7 cellular contexts compared by ENCODE assay signal in the genomic region with DNA sequence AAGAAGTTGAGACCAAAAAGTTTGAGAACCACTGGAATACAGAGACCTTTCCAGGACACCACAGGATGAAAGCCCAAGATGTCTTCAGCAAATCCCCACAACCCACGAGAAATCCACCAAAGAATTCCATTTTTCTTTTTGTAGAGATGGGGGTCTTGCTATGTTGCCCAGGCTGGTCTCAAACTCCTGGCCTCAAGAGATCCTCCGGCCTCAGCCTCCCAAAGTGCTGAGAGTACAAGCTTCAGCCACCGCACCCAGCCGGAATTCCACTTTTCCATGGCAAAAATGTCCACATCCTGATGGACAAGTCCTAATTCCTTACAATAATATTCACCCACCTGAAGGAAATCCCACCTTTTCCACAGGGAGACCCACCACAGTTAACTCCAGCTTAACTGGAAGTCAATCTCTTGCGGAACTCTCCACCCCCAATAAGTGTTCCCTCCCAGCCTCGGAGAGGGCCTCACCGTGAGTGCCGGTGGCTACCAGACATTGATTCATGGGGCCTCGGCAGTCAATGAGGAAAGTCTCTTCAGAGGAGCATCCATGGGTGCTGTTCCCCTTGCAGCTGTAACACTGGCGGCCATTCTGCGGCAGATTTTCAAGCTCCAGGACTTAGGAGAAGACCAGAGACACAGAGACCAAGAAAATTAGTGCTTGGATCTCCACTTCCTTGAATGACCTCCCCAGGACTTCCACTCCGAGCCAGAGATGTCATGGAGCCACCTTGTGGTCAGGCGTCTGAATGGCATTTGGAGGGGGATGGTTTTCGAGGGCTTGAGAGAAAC. TPM values are rescaled to one million over a fixed set of nuclear protein-coding genes. Genes with fewer than 3 reads are reported as not detected.
DNase-seq lines count a peak whose midpoint lies in the region; ATAC-seq and TF ChIP-seq lines count a peak whose summit lies in the region.

No MANE protein-coding gene starts in this region.

- BruUV-seq in mammary epithelial cell (replicated peaks; lab: Mats Ljungman, UMichigan) = no TSS peak

- peak overlapping the region; percentile 53 for H2AFZ ChIP-seq in KMS-11 (ENCODE audit: low read depth)
- H2AFZ ChIP-seq in SK-N-SH (ENCODE audit: low read depth) = peak overlapping the region; percentile 63; the same call in 1 of the 2 replicates
- H2AFZ ChIP-seq in mammary epithelial cell (ENCODE audit: low read depth, low read length) = peak overlapping the region; percentile 36

- in situ Hi-C loops in mammary epithelial cell (cut with MboI; ENCODE audit: low sequenced_read_pairs in 2 of 2) = loop anchor here in 1 of 2 donors (10.0 kb wide), 1 partner anchor 207 kb away; no protein-coding TSS in a partner anchor

- peak overlapping the region; percentile 2; the same call in 1 of the 2 replicates for H3K4me2 ChIP-seq in KMS-11
- H3K4me2 ChIP-seq in SK-N-SH = no peak overlapping the region
- H3K4me2 ChIP-seq in mammary epithelial cell (ENCODE audit: insufficient read depth, low read depth, low read length) = no peak overlapping the region

- dilution Hi-C loops in mammary epithelial cell (cut with HindIII; ENCODE audit: low sequenced_read_pairs) = no loop called here

- intact Hi-C loops in mammary epithelial cell (cut with micrococcal nuclease) = loop anchor here (1.0 to 5.0 kb wide), 5 partner anchors 56 to 220 kb away; a partner anchor contains a TSS

- no peaks in the 10 kb centered on the region for H3K9me2 ChIP-seq in SK-N-SH

- no peaks in the 10 kb centered on the region for H3K9me3 ChIP-seq in SK-N-SH
- no peaks in the 10 kb centered on the region for H3K9me3 ChIP-seq in mammary epithelial cell (replicated peaks; ENCODE audit: insufficient read depth, low read length)

- peak; percentile 76 for TF ChIP-seq CTCF in KMS-11 (conservative IDR thresholded peaks at IDR 0.05; ENCODE audit: low read depth, low read length)
- peak; percentile 70 for TF ChIP-seq CTCF in SK-N-SH (IDR thresholded peaks at IDR 0.05)
- TF ChIP-seq CTCF in mammary epithelial cell (conservative IDR thresholded peaks at IDR 0.05 in 1 of 2, IDR thresholded peaks at IDR 0.05 in 1 of 2; ENCODE audit: extremely low read depth in 1 of 2, insufficient read depth in 1 of 2, low read depth in 1 of 2, low read length in 2 of 2) = peak; percentile 71 to 90
- TF ChIP-seq CTCF in kidney epithelial cell (IDR thresholded peaks at IDR 0.05; ENCODE audit: insufficient read depth, low read length, poor library complexity, severe bottlenecking) = peak; percentile 86

- no peak overlapping the region for H3K27ac ChIP-seq in KMS-11
- H3K27ac ChIP-seq in SK-N-SH (ENCODE audit: low read depth in 2 of 2, low read length in 1 of 2) = no peak overlapping the region; a peak in 1 of 4 replicates
- H3K27ac ChIP-seq in mammary epithelial cell (ENCODE audit: insufficient read depth, low read depth, low read length) = no peak overlapping the region

- H3K4me1 ChIP-seq in KMS-11 (ENCODE audit: low read depth, poor library complexity, severe bottlenecking) (no peaks in the 10 kb centered on the region), SK-N-SH (ENCODE audit: control insufficient read depth in 1 of 2, insufficient read depth in 2 of 2, low read depth in 1 of 2, low read length in 1 of 2) (no peaks in the 10 kb centered on the region), mammary epithelial cell (ENCODE audit: insufficient read depth, low read length) (no peaks in the 10 kb centered on the region)

- no peak overlapping the region for H3K4me3 ChIP-seq in KMS-11 (IDR thresholded peaks at IDR 0.05; ENCODE audit: insufficient read depth, low read depth, low read length)
- no peak overlapping the region; a peak in 1 of 4 replicates for H3K4me3 ChIP-seq in SK-N-SH (ENCODE audit: low read depth in 2 of 2, low read length in 1 of 2)
- no peak overlapping the region for H3K4me3 ChIP-seq in mammary epithelial cell (replicated peaks in 1 of 3; ENCODE audit: insufficient read depth in 1 of 3, low read depth in 2 of 3, low read length in 3 of 3)
- H3K4me3 ChIP-seq in kidney epithelial cell (ENCODE audit: low read depth, low read length) = no peak overlapping the region

- peaks cover 23% of the 10 kb centered on the region for H3F3A ChIP-seq in SK-N-SH (replicated peaks; ENCODE audit: insufficient read depth)

- no peak overlapping the region; the same call in 1 of the 2 replicates for H3K9ac ChIP-seq in KMS-11
- H3K9ac ChIP-seq in SK-N-SH = no peak overlapping the region
- H3K9ac ChIP-seq in mammary epithelial cell (ENCODE audit: insufficient read depth, low read length) = no peak overlapping the region

- H3K79me2 ChIP-seq in KMS-11 (ENCODE audit: insufficient read depth, low read depth) = no peaks in the 10 kb centered on the region
- H3K79me2 ChIP-seq in SK-N-SH (ENCODE audit: insufficient read depth) = 0 out of 2 replicates have a peak, but pooled peaks cover under 1% of the 10 kb centered on the region
- H3K79me2 ChIP-seq in mammary epithelial cell (ENCODE audit: insufficient read depth, low read length) = no peaks in the 10 kb centered on the region

- H3K36me3 ChIP-seq in KMS-11 (ENCODE audit: insufficient read depth) (no peaks in the 10 kb centered on the region), SK-N-SH (replicated peaks in 1 of 2; ENCODE audit: control insufficient read depth in 1 of 2, insufficient read depth in 2 of 2, low read length in 1 of 2) (peaks cover 3 to 59% of the 10 kb centered on the region in 2 experiments), mammary epithelial cell (ENCODE audit: insufficient read depth, low read length) (peaks cover 44% of the 10 kb centered on the region), kidney epithelial cell (ENCODE audit: control insufficient read depth, insufficient read depth, low read length) (peaks cover 4% of the 10 kb centered on the region)

- ATAC-seq in GM21390 (IDR thresholded peaks at IDR 0.05; ENCODE audit: unreplicated experiment) = no peak

- no peak for TF ChIP-seq EP300 in SK-N-SH (IDR thresholded peaks at IDR 0.05; ENCODE audit: borderline replicate concordance in 1 of 2, low read depth in 1 of 2, low read length in 1 of 2)

- DNase-seq in ELR (ENCODE audit: low read depth) (peak; percentile 66), SK-N-SH (peak; percentile 72), mammary epithelial cell (no peak), kidney epithelial cell (ENCODE audit: low read depth) (no peak)
- DNase-seq in stimulated activated CD4-positive, alpha-beta T cell treated with anti-CD3 and anti-CD28 coated beads, Interleukin-12 subunit alpha, Interleukin-12 subunit beta, amount 100 ng/mL, for 4 hours = peak; percentile 19

- POLR2A ChIA-PET in SK-N-SH (lab: Yijun Ruan, JAX) = no interaction called here

- WGBS in SK-N-SH (ENCODE audit: low lambda C conversion rate) = 75% methylated on average over 12 of the region's 14 CpGs
- 64% methylated on average over 11 of the region's 14 CpGs for WGBS in mammary epithelial cell (ENCODE audit: low coverage, missing lambda C conversion rate)

- H4K20me1 ChIP-seq in KMS-11 (ENCODE audit: insufficient read depth) (no peaks in the 10 kb centered on the region), SK-N-SH (ENCODE audit: insufficient read depth) (no peaks in the 10 kb centered on the region), mammary epithelial cell (ENCODE audit: insufficient read depth, low read length) (no peaks in the 10 kb centered on the region)

- CTCF ChIA-PET in SK-N-SH (lab: Yijun Ruan, JAX) (interaction anchor here (0.6 to 2.5 kb wide), 17 partner anchors 9 to 205 kb away, joined by 3 to 15 read pairs (median 4); no protein-coding TSS in a partner anchor), mammary epithelial cell (lab: Charles Lee; ENCODE audit: low non-redundant PET) (no interaction called here)

- H3K27me3 ChIP-seq in KMS-11 (ENCODE audit: insufficient read depth, low read depth) (no peaks in the 10 kb centered on the region), SK-N-SH (ENCODE audit: insufficient read depth) (no peaks in the 10 kb centered on the region), mammary epithelial cell (ENCODE audit: insufficient read depth, low read length) (no peaks in the 10 kb centered on the region), kidney epithelial cell (ENCODE audit: control insufficient read depth, insufficient read depth, low read length) (no peaks in the 10 kb centered on the region)

- TF ChIP-seq RAD21 in SK-N-SH (IDR thresholded peaks at IDR 0.05; ENCODE audit: low read length) = peak; percentile 81

TF ChIP-seq in SK-N-SH, 30 proteins besides CTCF, POLR2A, EP300 and RAD21:
- peak; percentile 64 for TF ChIP-seq SMC3 (IDR thresholded peaks at IDR 0.05; ENCODE audit: low read depth, low read length)
- TF ChIP-seq GATA2 (CRISPR knock-in tag; IDR thresholded peaks at IDR 0.05) = no peak

RNA-seq across cellular contexts. Expression of a gene that starts 12.3 kb away (rescaled TPM):
- polyA plus RNA-seq in SK-N-SH (2012; rRNA removed) (21.4 and 28.9 TPM in 2 replicates), mammary epithelial cell (4.5 TPM)
- polyA plus RNA-seq in SK-N-SH (2012; cell fraction: cytosol; rRNA removed) = 13.2 and 18.6 TPM in 2 replicates
- 11.9 and 25.2 TPM in 2 replicates for polyA plus RNA-seq in SK-N-SH (2012; cell fraction: nucleus; rRNA removed)
- total RNA-seq in mammary epithelial cell (10 to 100 TPM; 11.7 to 12.8 TPM), kidney epithelial cell (21.9 and 25.9 TPM in 2 replicates)
- polyA minus RNA-seq in mammary epithelial cell = 1.9 TPM

RNA-seq across cellular contexts. Expression of a gene that starts 18.0 kb away (rescaled TPM):
- polyA plus RNA-seq in SK-N-SH (2012; rRNA removed) (249 and 299 TPM in 2 replicates), mammary epithelial cell (73.7 TPM)
- polyA plus RNA-seq in SK-N-SH (2012; cell fraction: cytosol; rRNA removed) = 120 and 152 TPM in 2 replicates
- polyA plus RNA-seq in SK-N-SH (2012; cell fraction: nucleus; rRNA removed) = 256 and 307 TPM in 2 replicates
- total RNA-seq in mammary epithelial cell (10 to 100 TPM; 10.8 to 79.9 TPM), kidney epithelial cell (319 and 341 TPM in 2 replicates)
- polyA minus RNA-seq in mammary epithelial cell = 32.9 TPM

RNA-seq across cellular contexts. Expression of a gene that starts 32.5 kb away (rescaled TPM):
- polyA plus RNA-seq in SK-N-SH (2012; rRNA removed) (60.9 and 79.5 TPM in 2 replicates), mammary epithelial cell (12.9 TPM)
- 56.7 and 67.9 TPM in 2 replicates for polyA plus RNA-seq in SK-N-SH (2012; cell fraction: cytosol; rRNA removed)
- polyA plus RNA-seq in SK-N-SH (2012; cell fraction: nucleus; rRNA removed) = 32.6 and 47.0 TPM in 2 replicates
- total RNA-seq in mammary epithelial cell (10 to 100 TPM; 17.0 to 19.0 TPM), kidney epithelial cell (71.7 and 82.2 TPM in 2 replicates)
- 1.9 TPM for polyA minus RNA-seq in mammary epithelial cell

RNA-seq across cellular contexts. Expression of a gene that starts 40.1 kb away (rescaled TPM):
- polyA plus RNA-seq in SK-N-SH (2012; rRNA removed) (0.15 and 0.19 TPM in 2 replicates), mammary epithelial cell (0.03 TPM)
- polyA plus RNA-seq in SK-N-SH (2012; cell fraction: cytosol; rRNA removed) = 0.06 and 0.08 TPM in 2 replicates
- 1.3 and 1.4 TPM in 2 replicates for polyA plus RNA-seq in SK-N-SH (2012; cell fraction: nucleus; rRNA removed)
- total RNA-seq in mammary epithelial cell (under 1 TPM in 1 of 2 donors, not detected in 1; 0.24 TPM), kidney epithelial cell (0.46 TPM in 1 of 2 replicates, not detected in the other)
- polyA minus RNA-seq in mammary epithelial cell = not detected

RNA-seq across cellular contexts. Expression of a gene that starts 55.6 kb away (rescaled TPM):
- polyA plus RNA-seq in SK-N-SH (2012; rRNA removed) = 12.8 and 13.6 TPM in 2 replicates
- 7.0 and 9.4 TPM in 2 replicates for polyA plus RNA-seq in SK-N-SH (2012; cell fraction: cytosol; rRNA removed)
- polyA plus RNA-seq in SK-N-SH (2012; cell fraction: nucleus; rRNA removed) = 8.4 and 9.5 TPM in 2 replicates
- total RNA-seq in mammary epithelial cell = 10 to 100 TPM; 10.3 to 15.5 TPM
- 15.9 TPM for polyA plus RNA-seq in mammary epithelial cell
- polyA minus RNA-seq in mammary epithelial cell = 4.8 TPM
- total RNA-seq in kidney epithelial cell = 6.2 and 21.9 TPM in 2 replicates

Comparison
In these comparisons a context has a peak if more than half of its experiments do, and no peak if none do; other contexts are left out.
1. DNase-seq: peak in ELR (single experiment), SK-N-SH (single experiment) and stimulated activated CD4-positive, alpha-beta T cell treated with anti-CD3 and anti-CD28 coated beads, Interleukin-12 subunit alpha, Interleukin-12 subunit beta, amount 100 ng/mL, for 4 hours (single experiment); none in mammary epithelial cell (single experiment) and kidney epithelial cell (single experiment).
2. Peak in every context shown above with its lines, with median percentiles within 50 percentile points of each other: H2AFZ ChIP-seq and CTCF ChIP-seq.